8 cellular contexts compared by ENCODE assay signal in genomic region chr4:2963185-2964076, GRCh38. TPM values are rescaled to one million over a fixed set of nuclear protein-coding genes. Genes with fewer than 3 reads are reported as not detected.
A peak's percentile ranks its signal among the peaks of the same experiment; 100 is the strongest.
DNase-seq lines count a peak whose midpoint lies in the region; ATAC-seq and TF ChIP-seq lines count a peak whose summit lies in the region.

TSS of gene GRK4 (plus strand) at chr4:2963571. CDS start at chr4:2964071, 500 bp downstream.
TSS of gene NOP14 (minus strand) at chr4:2963406. CDS start at chr4:2963319, 87 bp downstream.

- peaks cover 10% of the 10 kb centered on the region for H3K36me3 Mint-ChIP-seq in WTC11

- H3K4me1 Mint-ChIP-seq in WTC11: peaks cover 21% of the 10 kb centered on the region

- CTCF ChIA-PET in WTC11 (lab: Charles Lee): interaction anchor here (0.6 to 3.8 kb wide), 16 partner anchors 9 to 522 kb away, joined by 3 to 24 read pairs (median 4); partner anchors contain the start of genes FAM193A and TNIP2

- peak within 1 kb of the TSS; percentile 94 to 95 for H3K4me3 ChIP-seq in cardiac fibroblast (replicated peaks in 1 of 2; ENCODE audit: low read depth in 2 of 2, low read length in 2 of 2)

- POLR2A ChIA-PET in WTC11 (lab: Charles Lee): interaction anchor here (0.7 to 2.6 kb wide), 2 partner anchors 15 to 84 kb away, joined by 4 to 10 read pairs; no protein-coding TSS in a partner anchor

- DNase-seq in AG09319 (ENCODE audit: extremely low read depth, low read depth): peak; percentile 97
- peak; percentile 97 for DNase-seq in NCI-H2227 (lab: John Stamatoyannopoulos, UW; ENCODE audit: unreplicated experiment)
- DNase-seq in WTC11 (ENCODE audit: low spot score): peak; percentile 98
- DNase-seq in cardiac fibroblast (ENCODE audit: low read depth in 2 of 2): peak; percentile 98 to 99
- DNase-seq in inferior parietal cortex (ENCODE audit: extremely low spot score): peak; percentile 98
- DNase-seq in smooth muscle cell of the brain vasculature (ENCODE audit: low read depth, low spot score): peak; percentile 94

- H3K27me3 Mint-ChIP-seq in WTC11 (ENCODE audit: low read depth): peaks cover 17% of the 10 kb centered on the region

- in situ Hi-C loops in GM18951 (cut with MboI; ENCODE audit: low sequenced_read_pairs, unreplicated experiment): no loop called here

- H3K27ac Mint-ChIP-seq in WTC11: peak within 1 kb of the TSS; percentile 60

- H3K4me3 Mint-ChIP-seq in WTC11: peak within 1 kb of the TSS; percentile 82

- H3K9me3 Mint-ChIP-seq in WTC11: no peaks in the 10 kb centered on the region

- peak; percentile 87 for TF ChIP-seq POLR2A in GM18951 (IDR thresholded peaks at IDR 0.05; ENCODE audit: extremely low read depth, insufficient read depth, insufficient read length)

- TF ChIP-seq CTCF in AG09319 (IDR thresholded peaks at IDR 0.05; ENCODE audit: low read depth, low read length): peak; percentile 18
- TF ChIP-seq CTCF in WTC11 (IDR thresholded peaks at IDR 0.05): no peak
- no peak for TF ChIP-seq CTCF in cardiac fibroblast (IDR thresholded peaks at IDR 0.05; ENCODE audit: low read depth, low read length)

- peak; percentile 91 for ATAC-seq in HG03175 (IDR thresholded peaks at IDR 0.05; ENCODE audit: unreplicated experiment)
- ATAC-seq in WTC11: peak; percentile 91

TF ChIP-seq in WTC11, 78 proteins besides CTCF, POLR2A, EP300 and RAD21 (continues in another document):
- TF ChIP-seq KAT7 (CRISPR knock-in tag; IDR thresholded peaks at IDR 0.05; ENCODE audit: borderline replicate concordance): no peak
- 0 out of 2 replicates have a peak, but pooled peaks have one; percentile 23 for TF ChIP-seq NR3C1 (CRISPR knock-in tag; conservative IDR thresholded peaks at IDR 0.05; ENCODE audit: low read depth)
- no peak for TF ChIP-seq MXD4 (CRISPR knock-in tag; IDR thresholded peaks at IDR 0.05; ENCODE audit: borderline replicate concordance)
- no peak for TF ChIP-seq OVOL2 (CRISPR knock-in tag; IDR thresholded peaks at IDR 0.05; ENCODE audit: borderline replicate concordance)
- peak; percentile 96 for TF ChIP-seq ARID4B (CRISPR knock-in tag; IDR thresholded peaks at IDR 0.05; ENCODE audit: borderline replicate concordance)
- no peak for TF ChIP-seq GTF2I (CRISPR knock-in tag; conservative IDR thresholded peaks at IDR 0.05)
- TF ChIP-seq E2F1 (CRISPR knock-in tag; IDR thresholded peaks at IDR 0.05): peak; percentile 91
- TF ChIP-seq IRF1 (CRISPR knock-in tag; IDR thresholded peaks at IDR 0.05): peak; percentile 95
- TF ChIP-seq ZNF416 (CRISPR knock-in tag; IDR thresholded peaks at IDR 0.05): no peak
- TF ChIP-seq ZNF425 (CRISPR knock-in tag; conservative IDR thresholded peaks at IDR 0.05): no peak
- peak; percentile 88 for TF ChIP-seq ZNF281 (CRISPR knock-in tag; IDR thresholded peaks at IDR 0.05)
- peak; percentile 51; the same call in 1 of the 2 replicates for TF ChIP-seq NFYB (CRISPR knock-in tag; conservative IDR thresholded peaks at IDR 0.05; ENCODE audit: low read depth)
- no peak for TF ChIP-seq NFATC4 (CRISPR knock-in tag; IDR thresholded peaks at IDR 0.05)
- peak; percentile 90 for TF ChIP-seq E2F4 (CRISPR knock-in tag; IDR thresholded peaks at IDR 0.05; ENCODE audit: borderline replicate concordance, low read depth)

RNA-seq across cellular contexts. Expression of gene GRK4, which starts in this region (rescaled TPM):
- total RNA-seq in WTC11 (2021): 1.4 to 3.5 TPM (median 1.6 TPM) in 3 replicates

RNA-seq across cellular contexts. Expression of gene NOP14, which starts in this region (rescaled TPM):
- 33.9 to 39.1 TPM (median 35.7 TPM) in 3 replicates for total RNA-seq in WTC11 (2021)

Comparison
In these comparisons a context has a peak if more than half of its experiments do, and no peak if none do; other contexts are left out.
1. Peak in every context shown above with its lines: DNase-seq, ATAC-seq and H3K4me3 ChIP-seq.